ENCODE assay signal across 8 cellular contexts in the genomic region with DNA sequence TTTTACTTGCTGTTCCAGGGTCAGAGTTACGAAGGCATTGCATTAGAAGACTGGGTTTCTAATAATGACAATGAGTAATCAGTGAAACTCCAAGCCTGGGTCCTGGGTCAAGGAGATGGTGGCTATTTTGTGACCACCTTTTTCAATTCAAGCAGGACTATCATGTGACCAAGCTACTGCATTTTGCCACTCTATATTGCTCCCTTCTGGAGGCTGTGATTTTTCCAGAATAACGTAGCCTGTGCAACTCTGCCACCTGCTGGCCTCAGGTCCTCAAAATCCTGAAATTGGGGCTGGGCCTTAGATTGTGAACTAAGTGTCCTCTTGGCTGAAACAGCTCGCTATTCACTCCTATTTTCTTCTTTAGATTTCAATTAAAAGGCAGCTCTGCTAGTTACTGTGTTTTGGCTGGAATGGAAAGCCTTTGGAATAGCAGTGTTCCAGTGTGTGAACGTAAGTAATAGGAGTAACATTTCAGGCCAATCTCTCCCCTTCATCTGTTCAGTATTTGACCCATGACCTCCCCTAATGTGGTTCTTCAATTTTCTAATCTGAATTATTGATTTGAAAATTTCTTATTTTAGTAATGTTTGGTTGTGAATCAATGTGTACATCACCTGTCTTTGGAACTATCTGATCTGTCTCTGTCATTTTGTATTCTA. TPM values are rescaled to one million over a fixed set of nuclear protein-coding genes. Genes with fewer than 3 reads are reported as not detected.
DNase-seq lines count a peak whose midpoint lies in the region; ATAC-seq and TF ChIP-seq lines count a peak whose summit lies in the region.

No MANE protein-coding gene starts in this region.

- H3K36me3 Mint-ChIP-seq in Calu3 (ENCODE audit: insufficient read depth, unreplicated experiment), result no peaks in the 10 kb centered on the region

- H3K4me1 ChIP-seq in Peyer's patch (no peaks in the 10 kb centered on the region), ascending aorta (no peaks in the 10 kb centered on the region), iPS DF 6.9 (ENCODE audit: control insufficient read depth, insufficient read depth, low read length) (0 out of 2 replicates have a peak, but pooled peaks cover 1% of the 10 kb centered on the region)

- CTCF ChIA-PET in Calu3 (lab: Charles Lee), result interaction anchor here (0.6 to 1.3 kb wide), 9 partner anchors 12 to 227 kb away, joined by 3 to 15 read pairs (median 4); partner anchors contain the start of gene CD46

- no peaks in the 10 kb centered on the region for H3K9me3 ChIP-seq in Peyer's patch
- no peaks in the 10 kb centered on the region for H3K9me3 ChIP-seq in ascending aorta
- no peaks in the 10 kb centered on the region for H3K9me3 ChIP-seq in iPS DF 6.9 (ENCODE audit: control insufficient read depth, insufficient read depth, low read length)

- no peak overlapping the region for H3K27ac Mint-ChIP-seq in Calu3 (ENCODE audit: unreplicated experiment)

- intact Hi-C loops in Calu3 (cut with micrococcal nuclease; ENCODE audit: unreplicated experiment), result loop anchor here (1.0 to 5.0 kb wide), 2 partner anchors 53 to 98 kb away; partner anchors contain the start of gene CD46
- intact Hi-C loops in ascending aorta (cut with DNase I), result no loop called here

- H3K36me3 ChIP-seq in Peyer's patch, result no peaks in the 10 kb centered on the region
- no peaks in the 10 kb centered on the region for H3K36me3 ChIP-seq in ascending aorta
- no peaks in the 10 kb centered on the region for H3K36me3 ChIP-seq in iPS DF 6.9 (ENCODE audit: control insufficient read depth, insufficient read depth, low read length)

- no CpG with 5 or more reads among the region's 4 CpGs for WGBS in iPS DF 6.9 (ENCODE audit: insufficient coverage, insufficient read length)

- peak; percentile 78 for DNase-seq in Calu3
- peak; percentile 84 for DNase-seq in HT-29 (ENCODE audit: low spot score)
- peak; percentile 27 to 70 (median 66) for DNase-seq in Peyer's patch
- DNase-seq in ascending aorta (ENCODE audit: low spot score in 2 of 2), result no peak
- peak; percentile 48 for DNase-seq in iPS DF 6.9 (ENCODE audit: low read depth, low spot score)
- peak; percentile 10 for DNase-seq in stimulated activated CD4-positive, alpha-beta T cell treated with anti-CD3 and anti-CD28 coated beads, Interleukin-12 subunit alpha, Interleukin-12 subunit beta, amount 100 ng/mL, for 4 hours

- H3K27ac ChIP-seq in Peyer's patch, result no peak overlapping the region
- no peak overlapping the region for H3K27ac ChIP-seq in ascending aorta
- H3K27ac ChIP-seq in iPS DF 6.9 (ENCODE audit: low read length), result no peak overlapping the region

- H3K4me3 Mint-ChIP-seq in Calu3 (ENCODE audit: low read depth, unreplicated experiment), result no peak overlapping the region

- TF ChIP-seq CTCF in Calu3 (IDR thresholded peaks at IDR 0.05; ENCODE audit: unreplicated experiment), result peak; percentile 76
- peak in 5 of 6 experiments; percentile 30 to 63 (median 58) for TF ChIP-seq CTCF in Peyer's patch (IDR thresholded peaks at IDR 0.05)
- peak; percentile 20 to 60 (median 50) for TF ChIP-seq CTCF in ascending aorta (IDR thresholded peaks at IDR 0.05)

- no peak for TF ChIP-seq POLR2A in Peyer's patch (IDR thresholded peaks at IDR 0.05)

- no peak for ATAC-seq in GM21576 (IDR thresholded peaks at IDR 0.05; ENCODE audit: unreplicated experiment)
- ATAC-seq in HG03108 (IDR thresholded peaks at IDR 0.05; ENCODE audit: unreplicated experiment), result no peak

- no peaks in the 10 kb centered on the region for H3K4me1 Mint-ChIP-seq in Calu3 (ENCODE audit: low read depth, unreplicated experiment)

- H3K27me3 ChIP-seq in Peyer's patch, result no peaks in the 10 kb centered on the region
- H3K27me3 ChIP-seq in ascending aorta, result no peaks in the 10 kb centered on the region
- H3K27me3 ChIP-seq in iPS DF 6.9 (ENCODE audit: control insufficient read depth, insufficient read depth, low read length), result no peaks in the 10 kb centered on the region

- no peaks in the 10 kb centered on the region for H3K9me3 Mint-ChIP-seq in Calu3 (ENCODE audit: low read depth, unreplicated experiment)

- H3K4me3 ChIP-seq in Peyer's patch, result no peak overlapping the region
- H3K4me3 ChIP-seq in ascending aorta, result no peak overlapping the region
- no peak overlapping the region for H3K4me3 ChIP-seq in iPS DF 6.9 (ENCODE audit: low read length)

- BruUV-seq in Calu3 (replicated peaks; lab: Mats Ljungman, UMichigan), result no TSS peak

- no peaks in the 10 kb centered on the region for H3K27me3 Mint-ChIP-seq in Calu3 (ENCODE audit: unreplicated experiment)

RNA-seq across cellular contexts. Expression of gene CD46, which starts 52.9 kb away (rescaled TPM):
- total RNA-seq in Calu3 (2022) (487 and 635 TPM in 2 replicates), Peyer's patch (100 to 1,000 TPM; 102 to 204 (median 176) TPM), ascending aorta (64.5 TPM)
- 76.8 and 91.4 TPM in 2 replicates for total RNA-seq in HT-29 (2014; rRNA removed; shearing (Covaris generic))

RNA-seq across cellular contexts. Expression of gene CR1L, which starts 54.0 kb away (rescaled TPM):
- total RNA-seq in Calu3 (2022) (not detected in 2 replicates), Peyer's patch (not detected), ascending aorta (not detected)
- not detected in 2 replicates for total RNA-seq in HT-29 (2014; rRNA removed; shearing (Covaris generic))

Comparison
In these comparisons a context has a peak if more than half of its experiments do, and no peak if none do; other contexts are left out.
1. DNase-seq: peak in Calu3 (single experiment), HT-29 (single experiment), Peyer's patch (3 of 3), iPS DF 6.9 (single experiment) and stimulated activated CD4-positive, alpha-beta T cell treated with anti-CD3 and anti-CD28 coated beads, Interleukin-12 subunit alpha, Interleukin-12 subunit beta, amount 100 ng/mL, for 4 hours (single experiment); none in ascending aorta (0 of 2).
2. Peak in every context shown above with its lines, with median percentiles within 50 percentile points of each other: CTCF ChIP-seq.